Comparison of ENCODE assay signal across 21 cellular contexts in the genomic region with DNA sequence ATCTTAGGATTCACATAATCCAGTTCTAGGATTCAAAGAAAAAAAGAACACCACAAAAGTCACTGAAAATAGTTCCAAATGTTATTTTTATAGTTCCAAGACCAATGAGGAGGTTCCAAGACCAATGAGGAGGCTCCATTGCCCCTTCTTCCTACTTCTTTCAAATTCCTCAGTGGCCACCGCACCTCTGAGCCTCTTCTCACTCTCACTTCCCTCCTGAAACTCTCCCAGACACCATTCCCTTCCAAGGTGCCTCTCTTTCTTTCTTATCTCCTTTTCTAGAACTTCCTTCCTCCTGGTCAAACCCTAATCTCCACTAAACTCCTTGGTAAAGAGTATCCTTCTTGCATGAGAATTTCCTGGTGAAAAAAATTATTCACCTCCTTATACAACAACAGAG.
"Had no signal": no experiment of that assay in that cellular context is flagged by ENCODE, and none has a peak within 500 bp of the region (broad histone marks: within the 10 kb centered on the region; RNA-seq: fewer than 3 reads in every experiment).

No MANE protein-coding gene starts in this region.

- H3K9me3 ChIP-seq: left ventricle myocardium inferior, lower lobe of right lung, pancreas, suprapubic skin, thyroid gland had no signal

- H3K4me1 ChIP-seq: foreskin keratinocyte, left ventricle myocardium inferior, lower lobe of right lung, pancreas, thyroid gland had no signal

- H3K4me3 ChIP-seq: hepatocyte, left ventricle myocardium inferior, lower lobe of right lung, pancreas, suprapubic skin, thyroid gland had no signal

- H3K36me3 ChIP-seq: left ventricle myocardium inferior, lower lobe of right lung, pancreas, suprapubic skin, thyroid gland had no signal

- H3K27me3 ChIP-seq: hepatocyte, suprapubic skin, thyroid gland had no signal

- H3K27ac Mint-ChIP-seq: memory B cell, mesothelial cell of epicardium, natural killer cell, progenitor cell of endocrine pancreas, type B pancreatic cell had no signal

- H3K9me3 Mint-ChIP-seq: natural killer cell had no signal

- H3K36me3 Mint-ChIP-seq: memory B cell, mesothelial cell of epicardium, natural killer cell, type B pancreatic cell had no signal

- H3K4me1 Mint-ChIP-seq: natural killer cell, neural crest cell had no signal

- H3K4me3 Mint-ChIP-seq: memory B cell, mesothelial cell of epicardium, natural killer cell, neural crest cell, type B pancreatic cell had no signal

- H3K27me3 Mint-ChIP-seq: type B pancreatic cell had no signal

- DNase-seq: dermis blood vessel endothelial cell; erythroblast; foreskin keratinocyte; kidney; left cardiac atrium; left ventricle myocardium inferior; lower lobe of right lung; natural killer cell; pancreas; right cardiac atrium; small intestine; stimulated activated CD4-positive, alpha-beta T cell treated with anti-CD3 and anti-CD28 coated beads, Interleukin-12 subunit alpha, Interleukin-12 subunit beta, amount 100 ng/mL, for 4 hours; stimulated activated naive CD4-positive, alpha-beta T cell treated with Interleukin-2 at 50 U/mL for 16 hours; thyroid gland had no signal

- H3K27ac ChIP-seq: foreskin keratinocyte, hepatocyte, left ventricle myocardium inferior, lower lobe of right lung, pancreas, suprapubic skin, thyroid gland had no signal
